14 cellular contexts compared by ENCODE assay signal in the genomic region with DNA sequence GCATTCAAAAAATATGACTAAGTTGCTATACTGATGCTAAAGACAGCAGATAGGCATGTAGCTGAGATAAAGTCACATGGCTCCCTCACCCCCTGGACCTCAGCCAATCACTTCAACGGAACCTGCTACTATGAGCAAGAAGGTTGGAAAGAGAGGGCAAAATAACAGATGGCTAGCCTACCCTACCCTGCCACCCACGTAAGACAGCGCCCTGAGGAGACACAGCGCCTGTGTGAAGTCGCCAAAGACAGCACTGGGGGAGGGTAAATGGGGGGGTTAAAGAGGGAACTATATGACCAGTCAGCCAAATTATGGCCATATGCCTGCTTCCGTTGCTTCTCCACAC.
DNase-seq lines count a peak whose midpoint lies in the region; ATAC-seq and TF ChIP-seq lines count a peak whose summit lies in the region.
"Had no signal": no experiment of that assay in that cellular context is flagged by ENCODE, and none has a peak within 500 bp of the region (broad histone marks: within the 10 kb centered on the region; RNA-seq: fewer than 3 reads in every experiment).

No MANE protein-coding gene starts in this region.

- DNase-seq in BE2C, result peak; percentile 24
- DNase-seq in ELR (ENCODE audit: low read depth), result peak; percentile 17
- peak; percentile 88 for DNase-seq in NCI-H82 (lab: John Stamatoyannopoulos, UW)
- no peak for DNase-seq in esophagus squamous epithelium (lab: John Stamatoyannopoulos, UW)
- DNase-seq in COLO829 (ENCODE audit: low spot score), result no peak
- DNase-seq in CD1c-positive myeloid dendritic cell (ENCODE audit: extremely low spot score), result no peak
- no peak for DNase-seq in left ventricle myocardium superior
- DNase-seq: activated CD4-positive, CD25-positive, alpha-beta regulatory T cell treated with anti-CD3 and anti-CD28 coated beads, Interleukin-2, amount 50 U/mL, for 72 hours; activated naive CD4-positive, alpha-beta T cell treated with Interleukin-2 at 50 U/mL for 16 hours; CD4-positive, CD25-positive, alpha-beta regulatory T cell had no signal

- TF ChIP-seq POLR2A in esophagus squamous epithelium (IDR thresholded peaks at IDR 0.05), result no peak

- peaks cover 7% of the 10 kb centered on the region; the same call in 1 of the 2 replicates for H3K4me1 ChIP-seq in BE2C
- H3K4me1 ChIP-seq in esophagus squamous epithelium, result peaks cover 2 to 52% (median 6%) of the 10 kb centered on the region in 3 donors
- H3K4me1 ChIP-seq: tibial nerve had no signal

- TF ChIP-seq CTCF in BE2C (IDR thresholded peaks at IDR 0.05; ENCODE audit: low read depth, low read length) (no peak), esophagus squamous epithelium (IDR thresholded peaks at IDR 0.05) (no peak)

- H3K36me3 ChIP-seq in BE2C (no peaks in the 10 kb centered on the region), esophagus squamous epithelium (peaks cover 0 to 32% (median 0%) of the 10 kb centered on the region in 3 donors)

- WGBS in esophagus squamous epithelium, 2 donors, result 32 to 53% methylated on average over 6 of the region's 6 CpGs

- no peak overlapping the region for H3K4me3 ChIP-seq in BE2C (ENCODE audit: low read depth, low read length)
- H3K4me3 ChIP-seq in esophagus squamous epithelium, result no peak overlapping the region
- H3K4me3 ChIP-seq: coronary artery, lung, tibial nerve had no signal

- intact Hi-C loops in esophagus squamous epithelium (cut with DNase I) (no loop called here), left ventricle myocardium superior (cut with micrococcal nuclease) (no loop called here)

- no peak for ATAC-seq in GM18511 (IDR thresholded peaks at IDR 0.05; ENCODE audit: unreplicated experiment)
- no peak for ATAC-seq in left ventricle myocardium superior

- H3K27me3 ChIP-seq in BE2C (no peaks in the 10 kb centered on the region), esophagus squamous epithelium (no peaks in the 10 kb centered on the region)
- H3K27me3 ChIP-seq: tibial nerve had no signal

- H3K9me3 ChIP-seq in BE2C (no peaks in the 10 kb centered on the region), esophagus squamous epithelium (no peaks in the 10 kb centered on the region)
- H3K9me3 ChIP-seq: tibial nerve had no signal

- peak overlapping the region; percentile 54 to 86 (median 71) for H3K27ac ChIP-seq in esophagus squamous epithelium
- H3K27ac ChIP-seq: coronary artery, tibial nerve had no signal

Comparison
In these comparisons a context has a peak if more than half of its experiments do, and no peak if none do; other contexts are left out.
1. DNase-seq: peak in BE2C (single experiment), ELR (single experiment) and NCI-H82 (single experiment); none in esophagus squamous epithelium (single experiment), COLO829 (single experiment), CD1c-positive myeloid dendritic cell (single experiment) and left ventricle myocardium superior (single experiment).